ENCODE assay signal across 28 cellular contexts in the genomic region with DNA sequence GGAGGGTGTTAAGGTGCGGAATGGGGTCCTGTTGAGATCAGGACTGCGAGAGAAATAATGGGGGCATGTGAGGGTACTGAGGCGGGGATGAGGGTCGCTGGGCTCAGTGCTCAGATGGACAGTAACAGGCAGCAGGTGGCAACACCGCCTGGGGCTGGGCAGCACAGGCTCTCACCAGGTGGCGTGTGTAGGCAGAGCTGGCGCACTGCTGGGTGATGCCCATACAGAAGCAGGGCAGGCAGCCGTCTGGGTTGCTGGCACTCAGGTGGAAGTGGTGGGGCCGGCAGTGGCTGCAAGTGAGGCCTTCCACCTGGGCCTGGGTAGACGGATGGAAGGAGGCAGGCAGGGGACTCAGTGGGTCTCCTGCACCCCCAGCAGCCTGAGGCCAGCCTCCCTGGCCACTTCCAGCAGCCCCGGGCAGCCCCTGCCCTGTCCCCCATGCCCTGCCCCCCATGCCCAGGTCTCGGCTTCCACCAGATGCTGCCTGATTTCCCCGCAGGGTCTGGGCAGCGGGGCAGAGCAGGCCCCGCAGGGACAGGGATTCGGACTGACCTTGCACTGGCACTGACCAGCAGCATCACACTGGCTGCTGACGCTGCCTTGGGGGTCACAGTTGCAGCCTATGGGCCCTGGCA.
DNase-seq lines count a peak whose midpoint lies in the region; ATAC-seq and TF ChIP-seq lines count a peak whose summit lies in the region.
"Had no signal": no experiment of that assay in that cellular context is flagged by ENCODE, and none has a peak within 500 bp of the region (broad histone marks: within the 10 kb centered on the region; RNA-seq: fewer than 3 reads in every experiment).

No MANE protein-coding gene starts in this region.

- intact Hi-C loops in activated CD4-positive, alpha-beta T cell treated with anti-CD3 and anti-CD28 coated beads, Interleukin-2, amount 10 ng/mL, durations not matched to agents 24 days and 14 days (cut with micrococcal nuclease): no loop called here

- peaks cover 3% of the 10 kb centered on the region for H3K4me1 Mint-ChIP-seq in activated naive CD8-positive, alpha-beta T cell treated with anti-CD3 and anti-CD28 coated beads for 36 hours
- H3K4me1 Mint-ChIP-seq in activated naive CD8-positive, alpha-beta T cell treated with anti-CD3 and anti-CD28 coated beads, Interleukin-2, amount 50 U/mL, for 24 hours: no peaks in the 10 kb centered on the region
- no peaks in the 10 kb centered on the region for H3K4me1 Mint-ChIP-seq in activated CD4-positive, alpha-beta T cell treated with anti-CD3 and anti-CD28 coated beads, Interleukin-2, amount 10 ng/mL, durations not matched to agents 24 days and 14 days
- H3K4me1 Mint-ChIP-seq: activated CD4-positive, alpha-beta memory T cell treated with anti-CD3 and anti-CD28 coated beads, Interleukin-2, amount 10 ng/mL, durations not matched to agents 7 days and 5 days; immature natural killer cell had no signal

- peaks cover 8 to 34% of the 10 kb centered on the region in 2 donors for H3K4me1 ChIP-seq in thoracic aorta (ENCODE audit: control insufficient read depth in 1 of 2, low read depth in 2 of 2)
- H3K4me1 ChIP-seq: pancreas had no signal

- peak overlapping the region; percentile 40 to 69 for H3K27ac ChIP-seq in thoracic aorta
- H3K27ac ChIP-seq: hepatocyte, pancreas, right atrium auricular region, thyroid gland had no signal

- no peaks in the 10 kb centered on the region for H3K27me3 Mint-ChIP-seq in activated naive CD8-positive, alpha-beta T cell treated with anti-CD3 and anti-CD28 coated beads for 36 hours
- no peaks in the 10 kb centered on the region for H3K27me3 Mint-ChIP-seq in activated naive CD8-positive, alpha-beta T cell treated with anti-CD3 and anti-CD28 coated beads, Interleukin-2, amount 50 U/mL, for 24 hours
- no peaks in the 10 kb centered on the region for H3K27me3 Mint-ChIP-seq in activated CD4-positive, alpha-beta T cell treated with anti-CD3 and anti-CD28 coated beads, Interleukin-2, amount 10 ng/mL, durations not matched to agents 24 days and 14 days
- H3K27me3 Mint-ChIP-seq: activated CD4-positive, alpha-beta memory T cell treated with anti-CD3 and anti-CD28 coated beads, Interleukin-2, amount 10 ng/mL, durations not matched to agents 7 days and 5 days; natural killer cell treated with Interleukin-12 subunit alpha and Interleukin-12 subunit beta and Interleukin-15 and Interleukin-18, amount 100 ng/mL, for 72 hours had no signal

- H3K27me3 ChIP-seq in thoracic aorta (replicated peaks; ENCODE audit: insufficient read depth): no peaks in the 10 kb centered on the region
- H3K27me3 ChIP-seq: esophagus squamous epithelium, hepatocyte, pancreas, right atrium auricular region, thyroid gland had no signal

- no peaks in the 10 kb centered on the region for H3K36me3 Mint-ChIP-seq in activated naive CD8-positive, alpha-beta T cell treated with anti-CD3 and anti-CD28 coated beads for 36 hours
- H3K36me3 Mint-ChIP-seq in activated naive CD8-positive, alpha-beta T cell treated with anti-CD3 and anti-CD28 coated beads, Interleukin-2, amount 50 U/mL, for 24 hours (ENCODE audit: low read depth): no peaks in the 10 kb centered on the region
- H3K36me3 Mint-ChIP-seq in activated CD4-positive, alpha-beta T cell treated with anti-CD3 and anti-CD28 coated beads, Interleukin-2, amount 10 ng/mL, durations not matched to agents 24 days and 14 days (ENCODE audit: low read depth): no peaks in the 10 kb centered on the region
- H3K36me3 Mint-ChIP-seq: immature natural killer cell; natural killer cell treated with Interleukin-12 subunit alpha and Interleukin-12 subunit beta and Interleukin-15 and Interleukin-18, amount 100 ng/mL, for 72 hours had no signal

- no peak for DNase-seq in activated naive CD8-positive, alpha-beta T cell treated with anti-CD3 and anti-CD28 coated beads for 36 hours
- no peak for DNase-seq in activated naive CD8-positive, alpha-beta T cell treated with anti-CD3 and anti-CD28 coated beads, Interleukin-2, amount 50 U/mL, for 24 hours
- DNase-seq in NCI-H69 (lab: John Stamatoyannopoulos, UW) (peak; percentile 49), epithelial cell of esophagus (ENCODE audit: low read depth) (peak; percentile 23), thoracic aorta (ENCODE audit: low spot score) (no peak), NAMALWA (ENCODE audit: low spot score) (no peak)
- no peak for DNase-seq in activated CD4-positive, alpha-beta T cell treated with anti-CD3 and anti-CD28 coated beads, Interleukin-2, amount 10 ng/mL, durations not matched to agents 24 days and 14 days
- DNase-seq: activated CD4-positive, alpha-beta memory T cell treated with anti-CD3 and anti-CD28 coated beads, Interleukin-2, amount 10 ng/mL, durations not matched to agents 7 days and 5 days; activated gamma-delta T cell treated with Interleukin-2 at 50 U/mL for 16 hours; DMS79; effector CD8-positive, alpha-beta T cell; esophagus squamous epithelium; GF-D8; immature natural killer cell; KG1; midbrain; NCI-H1694; stimulated activated CD4-positive, alpha-beta T cell treated with anti-CD3 and anti-CD28 coated beads, Interleukin-12 subunit alpha, Interleukin-12 subunit beta, amount 100 ng/mL, for 4 hours; stimulated activated CD4-positive, alpha-beta T cell treated with anti-CD3 and anti-CD28 coated beads, Interleukin-4, amount 100 ng/mL, for 24 hours; stimulated activated naive CD4-positive, alpha-beta T cell; thyroid gland had no signal

- H3K4me3 Mint-ChIP-seq in activated naive CD8-positive, alpha-beta T cell treated with anti-CD3 and anti-CD28 coated beads for 36 hours: no peak overlapping the region
- H3K4me3 Mint-ChIP-seq in activated naive CD8-positive, alpha-beta T cell treated with anti-CD3 and anti-CD28 coated beads, Interleukin-2, amount 50 U/mL, for 24 hours: no peak overlapping the region
- no peak overlapping the region for H3K4me3 Mint-ChIP-seq in activated CD4-positive, alpha-beta T cell treated with anti-CD3 and anti-CD28 coated beads, Interleukin-2, amount 10 ng/mL, durations not matched to agents 24 days and 14 days
- H3K4me3 Mint-ChIP-seq: activated CD4-positive, alpha-beta memory T cell treated with anti-CD3 and anti-CD28 coated beads, Interleukin-2, amount 10 ng/mL, durations not matched to agents 7 days and 5 days; brain; immature natural killer cell; natural killer cell treated with Interleukin-12 subunit alpha and Interleukin-12 subunit beta and Interleukin-15 and Interleukin-18, amount 100 ng/mL, for 72 hours had no signal

- TF ChIP-seq CTCF in epithelial cell of esophagus (IDR thresholded peaks at IDR 0.05; ENCODE audit: insufficient read depth, low read depth, low read length, missing control alignments): no peak
- no peak for TF ChIP-seq CTCF in thoracic aorta (IDR thresholded peaks at IDR 0.05)

- H3K36me3 ChIP-seq in thoracic aorta: peaks cover 85% of the 10 kb centered on the region

- no peak for ATAC-seq in activated naive CD8-positive, alpha-beta T cell treated with anti-CD3 and anti-CD28 coated beads, Interleukin-2, amount 50 U/mL, for 24 hours
- ATAC-seq in thoracic aorta (ENCODE audit: insufficient number of reproducible peaks, low FRiP score, low read depth): no peak
- ATAC-seq in HG03469 (IDR thresholded peaks at IDR 0.05; ENCODE audit: unreplicated experiment): no peak
- ATAC-seq: activated CD4-positive, CD25-positive, alpha-beta regulatory T cell treated with anti-CD3 and anti-CD28 coated beads, Interleukin-2, amount 50 U/mL, for 24 hours; natural killer cell treated with Interleukin-12 subunit alpha and Interleukin-12 subunit beta and Interleukin-15 and Interleukin-18, amount 100 ng/mL, for 72 hours; pancreas had no signal

- no peaks in the 10 kb centered on the region for H3K9me3 Mint-ChIP-seq in activated naive CD8-positive, alpha-beta T cell treated with anti-CD3 and anti-CD28 coated beads for 36 hours
- H3K9me3 Mint-ChIP-seq in activated naive CD8-positive, alpha-beta T cell treated with anti-CD3 and anti-CD28 coated beads, Interleukin-2, amount 50 U/mL, for 24 hours: no peaks in the 10 kb centered on the region
- no peaks in the 10 kb centered on the region for H3K9me3 Mint-ChIP-seq in activated CD4-positive, alpha-beta T cell treated with anti-CD3 and anti-CD28 coated beads, Interleukin-2, amount 10 ng/mL, durations not matched to agents 24 days and 14 days
- H3K9me3 Mint-ChIP-seq: activated CD4-positive, alpha-beta memory T cell treated with anti-CD3 and anti-CD28 coated beads, Interleukin-2, amount 10 ng/mL, durations not matched to agents 7 days and 5 days; brain; immature natural killer cell; natural killer cell treated with Interleukin-12 subunit alpha and Interleukin-12 subunit beta and Interleukin-15 and Interleukin-18, amount 100 ng/mL, for 72 hours had no signal

- peak overlapping the region; percentile 16 for H3K27ac Mint-ChIP-seq in activated naive CD8-positive, alpha-beta T cell treated with anti-CD3 and anti-CD28 coated beads for 36 hours
- no peak overlapping the region for H3K27ac Mint-ChIP-seq in activated naive CD8-positive, alpha-beta T cell treated with anti-CD3 and anti-CD28 coated beads, Interleukin-2, amount 50 U/mL, for 24 hours
- H3K27ac Mint-ChIP-seq in activated CD4-positive, alpha-beta T cell treated with anti-CD3 and anti-CD28 coated beads, Interleukin-2, amount 10 ng/mL, durations not matched to agents 24 days and 14 days: no peak overlapping the region
- H3K27ac Mint-ChIP-seq: activated CD4-positive, alpha-beta memory T cell treated with anti-CD3 and anti-CD28 coated beads, Interleukin-2, amount 10 ng/mL, durations not matched to agents 7 days and 5 days; brain; immature natural killer cell; natural killer cell treated with Interleukin-12 subunit alpha and Interleukin-12 subunit beta and Interleukin-15 and Interleukin-18, amount 100 ng/mL, for 72 hours had no signal

- no peaks in the 10 kb centered on the region for H3K9me3 ChIP-seq in thoracic aorta
- H3K9me3 ChIP-seq: esophagus squamous epithelium, pancreas, right atrium auricular region, thyroid gland had no signal

- no peak overlapping the region for H3K4me3 ChIP-seq in epithelial cell of esophagus (ENCODE audit: low read length)
- no peak overlapping the region for H3K4me3 ChIP-seq in thoracic aorta
- H3K4me3 ChIP-seq: esophagus squamous epithelium, hepatocyte, pancreas, right atrium auricular region, thyroid gland had no signal

Comparison
In these comparisons a context has a peak if more than half of its experiments do, and no peak if none do; other contexts are left out.
1. DNase-seq: peak in NCI-H69 (single experiment) and epithelial cell of esophagus (single experiment); none in activated naive CD8-positive, alpha-beta T cell treated with anti-CD3 and anti-CD28 coated beads for 36 hours (single experiment), activated naive CD8-positive, alpha-beta T cell treated with anti-CD3 and anti-CD28 coated beads, Interleukin-2, amount 50 U/mL, for 24 hours (single experiment), thoracic aorta (single experiment), activated CD4-positive, alpha-beta T cell treated with anti-CD3 and anti-CD28 coated beads, Interleukin-2, amount 10 ng/mL, durations not matched to agents 24 days and 14 days (single experiment) and NAMALWA (single experiment).